In the genomic region with DNA sequence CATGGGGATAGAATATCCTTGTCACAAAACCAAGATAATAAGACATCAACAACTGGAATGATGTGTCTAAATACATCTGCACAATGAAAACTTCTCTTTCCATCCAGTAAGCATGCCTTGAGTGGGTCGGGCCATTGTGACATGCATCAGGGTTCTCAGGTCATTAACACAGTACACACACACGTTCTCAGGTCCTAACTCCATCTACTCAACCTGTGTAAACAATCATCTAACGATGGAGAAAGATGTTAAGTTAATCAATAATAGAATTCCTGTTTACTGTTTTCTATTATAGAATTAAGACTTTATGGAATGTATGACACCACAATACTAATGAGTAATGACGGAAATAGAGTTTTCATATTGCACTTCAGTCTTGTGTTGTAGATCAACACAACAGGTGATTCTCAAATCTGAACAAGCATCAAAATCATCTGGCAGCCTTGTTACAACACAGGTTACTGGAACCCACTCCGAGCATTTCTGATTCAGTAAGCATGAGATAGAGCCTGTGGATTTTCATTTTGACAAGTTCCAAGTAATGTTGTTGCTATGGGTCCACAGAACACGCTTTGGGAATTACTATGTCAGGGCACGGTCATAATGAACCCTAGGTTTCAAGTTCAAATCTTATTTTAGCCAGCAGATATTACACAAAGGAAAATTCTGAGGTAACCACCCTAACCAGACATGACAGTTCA, we compare ENCODE assay signal across 20 cellular contexts. TPM values are rescaled to one million over a fixed set of nuclear protein-coding genes. Genes with fewer than 3 reads are reported as not detected.
A peak's percentile ranks its signal among the peaks of the same experiment; 100 is the strongest.
DNase-seq lines count a peak whose midpoint lies in the region; ATAC-seq, FAIRE-seq and TF ChIP-seq lines count a peak whose summit lies in the region.
"Had no signal": no experiment of that assay in that cellular context is flagged by ENCODE, and none has a peak within 500 bp of the region (broad histone marks: within the 10 kb centered on the region; RNA-seq: fewer than 3 reads in every experiment).

No MANE protein-coding gene starts in this region.

- no peaks in the 10 kb centered on the region for H3K79me2 ChIP-seq in GM12878 (ENCODE audit: control insufficient read depth, insufficient read depth, low read length)

- peaks cover 19% of the 10 kb centered on the region for H3K27me3 Mint-ChIP-seq in activated T-cell treated with anti-CD3 and anti-CD28 coated beads, Interleukin-2, amount 50 U/mL, for 72 hours (ENCODE audit: low read depth)
- H3K27me3 Mint-ChIP-seq in activated T-cell treated with anti-CD3 and anti-CD28 coated beads, Interleukin-2, amount 50 U/mL, for 4 hours (ENCODE audit: low read depth): peaks cover 3% of the 10 kb centered on the region
- H3K27me3 Mint-ChIP-seq: CD4-positive, alpha-beta memory T cell had no signal

- ATAC-seq in activated T-cell treated with anti-CD3 and anti-CD28 coated beads, Interleukin-2, amount 50 U/mL, for 72 hours (replicated peaks in 1 of 2): peak; percentile 83 to 91
- no peak for ATAC-seq in activated T-cell treated with anti-CD3 and anti-CD28 coated beads, Interleukin-2, amount 50 U/mL, for 4 hours
- ATAC-seq in GM19463 (IDR thresholded peaks at IDR 0.05; ENCODE audit: unreplicated experiment) (peak; percentile 51), GM12878 (peak; percentile 29), left lung (no peak)

- 2% methylated on average over 7 of the region's 7 CpGs for WGBS in GM12878 (ENCODE audit: insufficient coverage, insufficient replicate concordance, low lambda C conversion rate, missing lambda C conversion rate)

- TF ChIP-seq EP300 in GM12878 (IDR thresholded peaks at IDR 0.05; ENCODE audit: borderline replicate concordance in 1 of 2, control insufficient read depth in 1 of 2, low read depth in 2 of 2, low read length in 2 of 2): no peak

- BruUV-seq in GM12878 (replicated peaks; lab: Mats Ljungman, UMichigan): no TSS peak

- H3K9ac ChIP-seq in GM12878 (ENCODE audit: control insufficient read depth, insufficient read depth, low read length): no peak overlapping the region
- H3K9ac ChIP-seq in colonic mucosa (ENCODE audit: low read depth in 2 of 2, low read length in 2 of 2): no peak overlapping the region
- H3K9ac ChIP-seq: BLaER1 had no signal

- H3K27me3 ChIP-seq in GM12878 (replicated peaks in 1 of 2; ENCODE audit: control insufficient read depth in 2 of 2, insufficient read depth in 2 of 2, low read length in 1 of 2): no peaks in the 10 kb centered on the region
- no peaks in the 10 kb centered on the region for H3K27me3 ChIP-seq in left lung
- H3K27me3 ChIP-seq in colonic mucosa: no peaks in the 10 kb centered on the region
- H3K27me3 ChIP-seq: Peyer's patch, SJSA1 had no signal

- in situ Hi-C loops in GM12878 (cut with MboI): no loop called here

- FAIRE-seq in GM12878 (lab: Jason Lieb, UNC): no peak
- FAIRE-seq: H54 had no signal

- H3K36me3 ChIP-seq in GM12878 (ENCODE audit: control insufficient read depth in 2 of 2, insufficient read depth in 2 of 2, low read length in 1 of 2): no peaks in the 10 kb centered on the region
- H3K36me3 ChIP-seq in left lung: no peaks in the 10 kb centered on the region
- no peaks in the 10 kb centered on the region for H3K36me3 ChIP-seq in colonic mucosa
- H3K36me3 ChIP-seq: BLaER1, Peyer's patch, SJSA1 had no signal

- CTCF ChIA-PET in GM12878 (lab: Yijun Ruan, JAX): no interaction called here

- H3K4me3 ChIP-seq in GM12878: no peak overlapping the region
- H3K4me3 ChIP-seq in left lung: no peak overlapping the region
- no peak overlapping the region for H3K4me3 ChIP-seq in colonic mucosa
- H3K4me3 ChIP-seq: BLaER1, Peyer's patch, SJSA1 had no signal

- no peak overlapping the region for H2AFZ ChIP-seq in GM12878 (ENCODE audit: control insufficient read depth, low read depth, low read length)

- peaks cover 0 to 2% of the 10 kb centered on the region in 2 donors for H3K36me3 Mint-ChIP-seq in activated T-cell treated with anti-CD3 and anti-CD28 coated beads, Interleukin-2, amount 50 U/mL, for 72 hours (ENCODE audit: insufficient read depth in 2 of 2)
- peaks cover 2% of the 10 kb centered on the region for H3K36me3 Mint-ChIP-seq in activated T-cell treated with anti-CD3 and anti-CD28 coated beads, Interleukin-2, amount 50 U/mL, for 4 hours (ENCODE audit: insufficient read depth)
- H3K36me3 Mint-ChIP-seq: CD4-positive, alpha-beta memory T cell had no signal

- H3K4me1 Mint-ChIP-seq in activated T-cell treated with anti-CD3 and anti-CD28 coated beads, Interleukin-2, amount 50 U/mL, for 72 hours (ENCODE audit: low read depth): no peaks in the 10 kb centered on the region
- no peaks in the 10 kb centered on the region for H3K4me1 Mint-ChIP-seq in activated T-cell treated with anti-CD3 and anti-CD28 coated beads, Interleukin-2, amount 50 U/mL, for 4 hours (ENCODE audit: low read depth)
- H3K4me1 Mint-ChIP-seq: CD4-positive, alpha-beta memory T cell had no signal

- H3K9me3 ChIP-seq in GM12878 (replicated peaks; ENCODE audit: control insufficient read depth, insufficient read depth, low read length) (no peaks in the 10 kb centered on the region), left lung (no peaks in the 10 kb centered on the region), colonic mucosa (no peaks in the 10 kb centered on the region)
- H3K9me3 ChIP-seq: BLaER1, Peyer's patch, SJSA1 had no signal

- peak; percentile 6 to 13 for DNase-seq in activated T-cell treated with anti-CD3 and anti-CD28 coated beads, Interleukin-2, amount 50 U/mL, for 72 hours
- no peak for DNase-seq in activated T-cell treated with anti-CD3 and anti-CD28 coated beads, Interleukin-2, amount 50 U/mL, for 4 hours
- DNase-seq in GM12878 (ENCODE audit: low read depth, low spot score): no peak
- DNase-seq in left lung: no peak
- no peak for DNase-seq in colonic mucosa
- DNase-seq in HUDEP-2 (lab: John Stamatoyannopoulos, UW; ENCODE audit: unreplicated experiment in 76 of 76): no peak
- DNase-seq: Calu3; CD4-positive, alpha-beta memory T cell; DMS79; KG1; MV-4-11; NCI-H2171; NCI-H446; NCI-H748 treated with DMSO at 0.1 percent for 48 hours; NK-92 treated with Interleukin-12 subunit alpha and Interleukin-12 subunit beta, amount 100 ng/mL, for 24 hours; Peyer's patch had no signal

- H3K27ac Mint-ChIP-seq in activated T-cell treated with anti-CD3 and anti-CD28 coated beads, Interleukin-2, amount 50 U/mL, for 72 hours: peak overlapping the region; percentile 60
- H3K27ac Mint-ChIP-seq: CD4-positive, alpha-beta memory T cell had no signal

- H3K9me3 Mint-ChIP-seq in activated T-cell treated with anti-CD3 and anti-CD28 coated beads, Interleukin-2, amount 50 U/mL, for 72 hours: peaks cover 0 to 5% of the 10 kb centered on the region in 2 donors
- H3K9me3 Mint-ChIP-seq in activated T-cell treated with anti-CD3 and anti-CD28 coated beads, Interleukin-2, amount 50 U/mL, for 4 hours: no peaks in the 10 kb centered on the region

- H3K4me2 ChIP-seq in GM12878 (ENCODE audit: control insufficient read depth, insufficient read depth): no peak overlapping the region
- H3K4me2 ChIP-seq: BLaER1 had no signal

- POLR2A ChIA-PET in GM12878 (lab: Charles Lee): no interaction called here

- H3K4me1 ChIP-seq in GM12878 (ENCODE audit: control insufficient read depth, insufficient read depth, low read length) (no peaks in the 10 kb centered on the region), left lung (no peaks in the 10 kb centered on the region), colonic mucosa (no peaks in the 10 kb centered on the region)
- H3K4me1 ChIP-seq: BLaER1, Peyer's patch, SJSA1 had no signal

- RAD21 ChIA-PET in GM12878 (lab: Charles Lee; ENCODE audit: unreplicated experiment): no interaction called here

- SMC1A ChIA-PET in GM12878 (lab: Charles Lee; ENCODE audit: uncharacterized antibody, unreplicated experiment): interaction anchor here (0.6 to 0.8 kb wide), 2 partner anchors 14 to 601 kb away, joined by 3 read pairs; no protein-coding TSS in a partner anchor

- intact Hi-C loops in GM12878 (cut with micrococcal nuclease; ENCODE audit: unreplicated experiment): no loop called here
- intact Hi-C loops in left lung (cut with DNase I): no loop called here
- intact Hi-C loops in colonic mucosa (cut with DNase I): no loop called here

- TF ChIP-seq POLR2A in GM12878 (IDR thresholded peaks at IDR 0.05; ENCODE audit: low read depth, low read length): no peak

- no peak for TF ChIP-seq CTCF in GM12878 (IDR thresholded peaks at IDR 0.05 in 2 of 3, conservative IDR thresholded peaks at IDR 0.05 in 1 of 3; ENCODE audit: control insufficient read depth in 2 of 3, extremely low read depth in 1 of 3, insufficient read depth in 1 of 3, low read depth in 3 of 3, low read length in 3 of 3)
- TF ChIP-seq CTCF in left lung (IDR thresholded peaks at IDR 0.05): no peak
- no peak for TF ChIP-seq CTCF in colonic mucosa (IDR thresholded peaks at IDR 0.05)

- no peak for TF ChIP-seq RAD21 in GM12878 (IDR thresholded peaks at IDR 0.05; ENCODE audit: insufficient read depth, low read depth, low read length)

- H4K20me1 ChIP-seq in GM12878 (ENCODE audit: control insufficient read depth, insufficient read depth): no peaks in the 10 kb centered on the region
- H4K20me1 ChIP-seq: BLaER1 had no signal

- peak overlapping the region in 1 of 2 donors; percentile 9 for H3K4me3 Mint-ChIP-seq in activated T-cell treated with anti-CD3 and anti-CD28 coated beads, Interleukin-2, amount 50 U/mL, for 72 hours
- no peak overlapping the region for H3K4me3 Mint-ChIP-seq in activated T-cell treated with anti-CD3 and anti-CD28 coated beads, Interleukin-2, amount 50 U/mL, for 4 hours
- H3K4me3 Mint-ChIP-seq: CD4-positive, alpha-beta memory T cell had no signal

- H3K27ac ChIP-seq in GM12878 (ENCODE audit: control insufficient read depth, insufficient read depth): no peak overlapping the region
- H3K27ac ChIP-seq in left lung: no peak overlapping the region
- no peak overlapping the region for H3K27ac ChIP-seq in colonic mucosa
- H3K27ac ChIP-seq: BLaER1, Peyer's patch, SJSA1 had no signal

RNA-seq across cellular contexts. Expression of gene TENM1, which starts 40.3 kb away (rescaled TPM):
- total RNA-seq in activated T-cell treated with anti-CD3 and anti-CD28 coated beads, Interleukin-2, amount 50 U/mL, for 72 hours: under 1 TPM; 0.34 to 0.46 TPM
- total RNA-seq in activated T-cell treated with anti-CD3 and anti-CD28 coated beads, Interleukin-2, amount 50 U/mL, for 4 hours: under 1 TPM; 0.03 TPM
- total RNA-seq in GM12878 (2013; cell fraction: nucleolus; rRNA removed): 0.17 and 0.20 TPM in 2 replicates
- total RNA-seq in GM12878 (2014; rRNA removed): under 0.01 TPM in 1 of 2 replicates, not detected in the other
- total RNA-seq in GM12878 (2014; rRNA removed; fragmentation: Illumina TruSeq; extraction: Trizol): under 0.01 TPM in 1 of 2 replicates, not detected in the other
- total RNA-seq in GM12878 (2021): 0.03 TPM in 1 of 2 replicates, not detected in the other
- polyA plus RNA-seq in GM12878 (2011; ENCODE audit: low read depth): not detected
- 3.9 and 5.3 TPM in 2 replicates for polyA plus RNA-seq in GM12878 (2011; rRNA removed)
- 1.6 and 1.7 TPM in 2 replicates for polyA plus RNA-seq in GM12878 (2011; cell fraction: cytosol; rRNA removed)
- polyA plus RNA-seq in GM12878 (2011; cell fraction: nucleus; rRNA removed): 11.4 and 16.1 TPM in 2 replicates
- not detected in 2 replicates for polyA plus RNA-seq in GM12878 (2012)
- polyA plus RNA-seq in GM12878 (2014; fragmentation: Illumina TruSeq; extraction: Trizol): under 0.01 TPM in 1 of 2 replicates, not detected in the other
- polyA plus RNA-seq in GM12878 (2014; fragmentation: Nextera tagmentation; extraction: Ambion mirVana): not detected
- polyA plus RNA-seq in GM12878 (2014; rRNA removed): not detected in 2 replicates
- polyA plus RNA-seq in GM12878 (2016; fragmentation: Nextera tagmentation; extraction: Ambion mirVana): not detected
- polyA minus RNA-seq in GM12878 (2011; rRNA and poly(A)+ RNA removed): 9.8 and 10.2 TPM in 2 replicates
- 0.94 and 1.5 TPM in 2 replicates for polyA minus RNA-seq in GM12878 (2011; cell fraction: cytosol; rRNA and poly(A)+ RNA removed)
- 11.5 and 11.7 TPM in 2 replicates for polyA minus RNA-seq in GM12878 (2011; cell fraction: nucleus; rRNA and poly(A)+ RNA removed)
- total RNA-seq in left lung: 1 to 10 TPM; 1.0 to 1.2 TPM
- under 1 TPM; 0.10 to 0.74 TPM for total RNA-seq in colonic mucosa
- total RNA-seq: Calu3, SJSA1 had no signal

Comparison
In these comparisons a context has a peak if more than half of its experiments do, and no peak if none do; other contexts are left out.
1. ATAC-seq: peak in activated T-cell treated with anti-CD3 and anti-CD28 coated beads, Interleukin-2, amount 50 U/mL, for 72 hours (2 of 2), GM19463 (single experiment) and GM12878 (single experiment); none in activated T-cell treated with anti-CD3 and anti-CD28 coated beads, Interleukin-2, amount 50 U/mL, for 4 hours (0 of 2) and left lung (single experiment).
2. DNase-seq: peak in activated T-cell treated with anti-CD3 and anti-CD28 coated beads, Interleukin-2, amount 50 U/mL, for 72 hours (2 of 2); none in activated T-cell treated with anti-CD3 and anti-CD28 coated beads, Interleukin-2, amount 50 U/mL, for 4 hours (single experiment), GM12878 (single experiment), left lung (0 of 2), colonic mucosa (single experiment) and HUDEP-2 (0 of 76).